ENCODE assay signal across 11 cellular contexts in the genomic region with DNA sequence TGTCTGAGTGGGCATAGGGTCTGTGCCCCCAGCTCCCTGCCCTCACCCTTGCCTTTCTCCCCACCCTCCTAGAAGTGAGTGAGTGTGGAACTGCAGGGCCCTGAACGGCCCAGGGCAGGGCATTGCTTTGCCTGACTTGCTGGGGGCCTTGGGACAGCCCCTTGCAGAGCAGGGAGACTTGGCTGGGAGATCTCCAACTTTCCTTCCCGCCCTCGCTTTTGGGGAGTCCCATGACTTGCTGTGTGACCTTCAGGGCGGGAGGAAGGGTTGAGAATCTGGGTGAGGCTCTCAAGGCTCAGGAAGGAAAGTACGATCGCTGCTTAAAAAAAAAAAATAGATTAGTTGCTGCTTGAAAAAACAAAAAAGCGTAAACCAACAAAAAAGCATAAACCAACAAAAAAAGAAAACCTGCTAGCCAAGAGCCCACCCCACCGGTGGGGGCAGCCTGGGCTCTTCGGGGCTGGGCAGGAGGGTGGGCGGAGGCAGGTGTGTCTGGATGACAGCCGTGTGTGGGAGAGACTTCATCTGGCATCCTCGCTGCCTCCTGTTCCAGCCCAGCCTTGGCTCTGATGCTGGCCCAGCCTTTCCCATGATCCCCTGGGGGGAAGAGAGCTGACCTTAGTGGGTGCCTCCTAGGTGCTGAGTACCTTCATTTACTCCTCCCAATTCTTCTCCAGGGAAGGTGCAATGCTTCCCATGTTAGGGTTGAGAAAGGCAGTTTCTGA. TPM values are rescaled to one million over a fixed set of nuclear protein-coding genes. Genes with fewer than 3 reads are reported as not detected.
DNase-seq lines count a peak whose midpoint lies in the region; TF ChIP-seq lines count a peak whose summit lies in the region.
"Had no signal": no experiment of that assay in that cellular context is flagged by ENCODE, and none has a peak within 500 bp of the region (broad histone marks: within the 10 kb centered on the region; RNA-seq: fewer than 3 reads in every experiment).

No MANE protein-coding gene starts in this region.

- POLR2A ChIA-PET in CD8-positive, alpha-beta memory T cell (lab: Charles Lee) = interaction anchor here (0.5 to 1.0 kb wide), 3 partner anchors 9 to 260 kb away, joined by 3 to 4 read pairs (median 3); a partner anchor contains a TSS

- peak overlapping the region; percentile 13 for H3K4me3 ChIP-seq in suprapubic skin
- H3K4me3 ChIP-seq in CD8-positive, alpha-beta memory T cell (ENCODE audit: low read length) = no peak overlapping the region

- H3K36me3 ChIP-seq in suprapubic skin = peaks cover 8% of the 10 kb centered on the region
- H3K36me3 ChIP-seq in CD8-positive, alpha-beta memory T cell (ENCODE audit: insufficient read depth, low read length) = no peaks in the 10 kb centered on the region

- TF ChIP-seq CTCF in suprapubic skin (IDR thresholded peaks at IDR 0.05) = no peak

- 12% methylated on average over 12 of the region's 12 CpGs for WGBS in suprapubic skin

- no peaks in the 10 kb centered on the region for H3K9me3 ChIP-seq in suprapubic skin
- no peaks in the 10 kb centered on the region for H3K9me3 ChIP-seq in CD8-positive, alpha-beta memory T cell (ENCODE audit: low read length)

- no peaks in the 10 kb centered on the region for H3K27me3 ChIP-seq in suprapubic skin
- H3K27me3 ChIP-seq in CD8-positive, alpha-beta memory T cell (ENCODE audit: insufficient read depth, low read length, poor library complexity, severe bottlenecking) = no peaks in the 10 kb centered on the region

- peak overlapping the region; percentile 81 for H3K27ac ChIP-seq in suprapubic skin
- no peak overlapping the region for H3K27ac ChIP-seq in CD8-positive, alpha-beta memory T cell (ENCODE audit: low read depth, low read length)

- H3K27ac Mint-ChIP-seq in CD8-positive, alpha-beta memory T cell = no peak overlapping the region
- H3K27ac Mint-ChIP-seq: H9 had no signal

- peaks cover 0 to 9% of the 10 kb centered on the region in 2 donors for H3K27me3 Mint-ChIP-seq in CD8-positive, alpha-beta memory T cell

- H3K9me3 Mint-ChIP-seq in CD8-positive, alpha-beta memory T cell = no peaks in the 10 kb centered on the region
- H3K9me3 Mint-ChIP-seq: H9 had no signal

- H3K36me3 Mint-ChIP-seq in CD8-positive, alpha-beta memory T cell = no peaks in the 10 kb centered on the region

- DNase-seq in NCI-H510A treated with DMSO at 0.1 percent for 48 hours (lab: John Stamatoyannopoulos, UW) (peak; percentile 84), cerebellar cortex (ENCODE audit: low spot score) (peak; percentile 45), left kidney (ENCODE audit: low read depth, low spot score) (peak; percentile 64), suprapubic skin (ENCODE audit: low spot score in 2 of 2) (no peak), NCI-H345 treated with DMSO at 0.1 percent for 48 hours (lab: John Stamatoyannopoulos, UW; ENCODE audit: unreplicated experiment) (no peak), RPMI8226 (no peak)
- DNase-seq in CD8-positive, alpha-beta memory T cell = no peak
- DNase-seq in stimulated activated CD4-positive, alpha-beta T cell treated with anti-CD3 and anti-CD28 coated beads, Interleukin-4, amount 100 ng/mL, for 4 hours = no peak
- DNase-seq: NCI-H1417 treated with DMSO at 0.1 percent for 48 hours had no signal

- TF ChIP-seq EP300 in suprapubic skin (IDR thresholded peaks at IDR 0.05) = no peak

- peaks cover 84% of the 10 kb centered on the region for H3K4me1 ChIP-seq in suprapubic skin
- H3K4me1 ChIP-seq in CD8-positive, alpha-beta memory T cell (ENCODE audit: insufficient read depth, low read length) = peaks cover 15% of the 10 kb centered on the region

- no peak for TF ChIP-seq POLR2A in suprapubic skin (IDR thresholded peaks at IDR 0.05)

- CTCF ChIA-PET in CD8-positive, alpha-beta memory T cell (lab: Charles Lee) = interaction anchor here (0.8 to 6.4 kb wide), 20 partner anchors 9 to 511 kb away, joined by 3 to 40 read pairs (median 4); partner anchors contain the start of genes EMC1 and MRTO4

- no peak overlapping the region for H3K4me3 Mint-ChIP-seq in CD8-positive, alpha-beta memory T cell
- H3K4me3 Mint-ChIP-seq: H9 had no signal

- H3K4me1 Mint-ChIP-seq in CD8-positive, alpha-beta memory T cell = peaks cover 12 to 42% (median 23%) of the 10 kb centered on the region in 3 donors

RNA-seq across cellular contexts. Expression of gene NBL1, which starts 6.5 kb away (rescaled TPM):
- total RNA-seq in suprapubic skin = 100 to 1,000 TPM; 144 to 197 (median 167) TPM
- 10 to 100 TPM; 35.6 to 36.3 TPM for total RNA-seq in CD8-positive, alpha-beta memory T cell
- 8.1 TPM for polyA plus RNA-seq in CD8-positive, alpha-beta memory T cell

RNA-seq across cellular contexts. Expression of gene HTR6, which starts 14.1 kb away (rescaled TPM):
- 1 to 10 TPM in 1 of 4 donors, under 1 TPM in 1, not detected in 2; 0.23 to 2.4 TPM for total RNA-seq in suprapubic skin
- not detected for total RNA-seq in CD8-positive, alpha-beta memory T cell
- polyA plus RNA-seq in CD8-positive, alpha-beta memory T cell = not detected
- total RNA-seq: pulmonary artery endothelial cell had no signal

Comparison
In these comparisons a context has a peak if more than half of its experiments do, and no peak if none do; other contexts are left out.
1. DNase-seq: peak in NCI-H510A treated with DMSO at 0.1 percent for 48 hours (single experiment), cerebellar cortex (single experiment) and left kidney (single experiment); none in suprapubic skin (0 of 2), CD8-positive, alpha-beta memory T cell (0 of 5), stimulated activated CD4-positive, alpha-beta T cell treated with anti-CD3 and anti-CD28 coated beads, Interleukin-4, amount 100 ng/mL, for 4 hours (0 of 2), NCI-H345 treated with DMSO at 0.1 percent for 48 hours (single experiment) and RPMI8226 (single experiment).